In the genomic region with DNA sequence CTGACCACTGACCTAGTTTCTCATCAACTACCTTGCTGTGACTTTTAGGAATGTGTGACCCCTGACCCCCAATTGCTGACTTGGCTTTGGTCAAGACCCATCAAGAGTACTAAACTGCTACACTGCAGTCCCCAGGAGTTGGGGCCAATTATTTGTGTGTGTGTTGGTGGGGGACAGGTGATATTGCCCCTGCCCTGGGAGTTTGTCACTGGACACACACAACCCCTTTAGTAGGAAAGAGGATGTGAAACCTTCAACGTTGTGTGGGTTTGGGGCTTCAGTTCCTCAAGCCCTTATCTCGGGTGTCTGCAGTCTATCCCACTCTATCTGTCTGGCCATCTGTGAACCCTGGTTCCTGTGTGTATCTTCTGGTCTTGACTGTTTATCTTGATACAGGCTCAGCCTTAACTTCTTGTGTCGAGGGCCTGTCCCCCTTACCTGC, we compare ENCODE assay signal across 1 cellular context.
TF ChIP-seq lines count a peak whose summit lies in the region.

No MANE protein-coding gene starts in this region.

TF ChIP-seq in GM12878, 131 proteins besides CTCF, POLR2A, EP300 and RAD21 (continues in another document):
- peak; percentile 91; the same call in 1 of the 2 replicates for TF ChIP-seq GATAD2B (conservative IDR thresholded peaks at IDR 0.05; ENCODE audit: low read depth)
- peak; percentile 75 for TF ChIP-seq IKZF1 (conservative IDR thresholded peaks at IDR 0.05)
- TF ChIP-seq HCFC1 (IDR thresholded peaks at IDR 0.05; ENCODE audit: low read length) = no peak
- TF ChIP-seq ZZZ3 (IDR thresholded peaks at IDR 0.05; ENCODE audit: control insufficient read depth, insufficient read length, low read depth) = no peak
- TF ChIP-seq BHLHE40 (IDR thresholded peaks at IDR 0.05; ENCODE audit: borderline replicate concordance in 1 of 2, low read depth in 2 of 2, low read length in 1 of 2) = peak; percentile 58 to 67; a peak in 2 of 4 replicates
- TF ChIP-seq STAT1 (conservative IDR thresholded peaks at IDR 0.05) = no peak
- no peak for TF ChIP-seq CEBPB (IDR thresholded peaks at IDR 0.05; ENCODE audit: borderline replicate concordance in 1 of 2, low read depth in 2 of 2, low read length in 2 of 2)
- no peak for TF ChIP-seq PRDM15 (CRISPR knock-in tag; IDR thresholded peaks at IDR 0.05)
- TF ChIP-seq MYB (IDR thresholded peaks at IDR 0.05; ENCODE audit: borderline replicate concordance, low read depth, low read length) = no peak
- TF ChIP-seq TBL1XR1 (IDR thresholded peaks at IDR 0.05; ENCODE audit: low read depth, low read length) = peak; percentile 46; the same call in 1 of the 2 replicates
- no peak for TF ChIP-seq RFX5 (IDR thresholded peaks at IDR 0.05; ENCODE audit: low read depth, low read length)
- TF ChIP-seq ZNF207 (IDR thresholded peaks at IDR 0.05; ENCODE audit: borderline replicate concordance) = no peak
- TF ChIP-seq TAF1 (IDR thresholded peaks at IDR 0.05; ENCODE audit: borderline replicate concordance, low read depth, low read length) = no peak
- no peak for TF ChIP-seq KDM1A (IDR thresholded peaks at IDR 0.05; ENCODE audit: borderline replicate concordance)
- TF ChIP-seq BACH1 (IDR thresholded peaks at IDR 0.05; ENCODE audit: borderline replicate concordance) = peak; percentile 68; the same call in 1 of the 2 replicates
- no peak for TF ChIP-seq RAD51 (IDR thresholded peaks at IDR 0.05)
- no peak for TF ChIP-seq NFXL1 (IDR thresholded peaks at IDR 0.05; ENCODE audit: borderline replicate concordance)
- peak; percentile 90 for TF ChIP-seq SKIL (IDR thresholded peaks at IDR 0.05; ENCODE audit: low read depth, poor library complexity, severe bottlenecking)
- peak; percentile 31; the same call in 1 of the 2 replicates for TF ChIP-seq RB1 (IDR thresholded peaks at IDR 0.05; ENCODE audit: borderline replicate concordance)
- peak; percentile 78 for TF ChIP-seq NR2C1 (IDR thresholded peaks at IDR 0.05)
- peak; percentile 43; the same call in 1 of the 2 replicates for TF ChIP-seq ZNF687 (IDR thresholded peaks at IDR 0.05)
- no peak for TF ChIP-seq FOS (IDR thresholded peaks at IDR 0.05; ENCODE audit: borderline replicate concordance, extremely low read depth, insufficient read length)
- no peak; the same call in none of the 2 replicates for TF ChIP-seq CBFB (IDR thresholded peaks at IDR 0.05; ENCODE audit: low read depth)
- no peak for TF ChIP-seq FOXM1 (IDR thresholded peaks at IDR 0.05; ENCODE audit: low read depth, low read length)
- no peak for TF ChIP-seq SMC3 (IDR thresholded peaks at IDR 0.05; ENCODE audit: borderline replicate concordance, low read length)
- TF ChIP-seq MYC (IDR thresholded peaks at IDR 0.05; ENCODE audit: insufficient read depth, insufficient read length, insufficient replicate concordance, low read length, severe bottlenecking) = no peak
- no peak for TF ChIP-seq KLF5 (IDR thresholded peaks at IDR 0.05; ENCODE audit: partially characterized antibody)
- peak; percentile 94 for TF ChIP-seq NR2F1 (conservative IDR thresholded peaks at IDR 0.05)
- peak; percentile 76 for TF ChIP-seq NBN (IDR thresholded peaks at IDR 0.05)
- TF ChIP-seq NR2C2 (IDR thresholded peaks at IDR 0.05; ENCODE audit: borderline replicate concordance, control insufficient read depth, insufficient read length, low read depth) = no peak
- no peak for TF ChIP-seq RBBP5 (conservative IDR thresholded peaks at IDR 0.05)
- TF ChIP-seq HDGF (IDR thresholded peaks at IDR 0.05) = no peak
- peak; percentile 62; the same call in 1 of the 2 replicates for TF ChIP-seq ATF7 (IDR thresholded peaks at IDR 0.05; ENCODE audit: low read depth)
- TF ChIP-seq STAT3 (IDR thresholded peaks at IDR 0.05; ENCODE audit: low read depth, low read length) = no peak
- no peak for TF ChIP-seq ZNF217 (IDR thresholded peaks at IDR 0.05)
- no peak for TF ChIP-seq HDAC6 (IDR thresholded peaks at IDR 0.05; ENCODE audit: unreplicated experiment)
- peak; percentile 100 for TF ChIP-seq SPI1 (IDR thresholded peaks at IDR 0.05; ENCODE audit: borderline replicate concordance, insufficient read depth, low read depth, low read length)
- TF ChIP-seq SIN3A (IDR thresholded peaks at IDR 0.05; ENCODE audit: low read depth, low read length) = no peak
- no peak for TF ChIP-seq BRCA1 (IDR thresholded peaks at IDR 0.05; ENCODE audit: low read depth, low read length)
- peak; percentile 49 for TF ChIP-seq POLR2AphosphoS2 (IDR thresholded peaks at IDR 0.05; ENCODE audit: low read depth, low read length)
- TF ChIP-seq REST (IDR thresholded peaks at IDR 0.05; ENCODE audit: low read depth, low read length) = no peak
- peak in 1 of 2 experiments; percentile 74; a peak in 2 of 4 replicates for TF ChIP-seq ETV6 (conservative IDR thresholded peaks at IDR 0.05 in 1 of 2, IDR thresholded peaks at IDR 0.05 in 1 of 2; ENCODE audit: borderline replicate concordance in 1 of 2, low read depth in 1 of 2)
- no peak for TF ChIP-seq KAT2A (conservative IDR thresholded peaks at IDR 0.05; ENCODE audit: control insufficient read depth, low read depth, low read length)
- TF ChIP-seq LARP7 (IDR thresholded peaks at IDR 0.05) = no peak
- TF ChIP-seq USF1 (IDR thresholded peaks at IDR 0.05; ENCODE audit: borderline replicate concordance, extremely low read length, insufficient read depth, low read depth, low read length) = no peak
- TF ChIP-seq MTA3 (IDR thresholded peaks at IDR 0.05; ENCODE audit: borderline replicate concordance, low read length) = no peak
- TF ChIP-seq, protein P1, sequence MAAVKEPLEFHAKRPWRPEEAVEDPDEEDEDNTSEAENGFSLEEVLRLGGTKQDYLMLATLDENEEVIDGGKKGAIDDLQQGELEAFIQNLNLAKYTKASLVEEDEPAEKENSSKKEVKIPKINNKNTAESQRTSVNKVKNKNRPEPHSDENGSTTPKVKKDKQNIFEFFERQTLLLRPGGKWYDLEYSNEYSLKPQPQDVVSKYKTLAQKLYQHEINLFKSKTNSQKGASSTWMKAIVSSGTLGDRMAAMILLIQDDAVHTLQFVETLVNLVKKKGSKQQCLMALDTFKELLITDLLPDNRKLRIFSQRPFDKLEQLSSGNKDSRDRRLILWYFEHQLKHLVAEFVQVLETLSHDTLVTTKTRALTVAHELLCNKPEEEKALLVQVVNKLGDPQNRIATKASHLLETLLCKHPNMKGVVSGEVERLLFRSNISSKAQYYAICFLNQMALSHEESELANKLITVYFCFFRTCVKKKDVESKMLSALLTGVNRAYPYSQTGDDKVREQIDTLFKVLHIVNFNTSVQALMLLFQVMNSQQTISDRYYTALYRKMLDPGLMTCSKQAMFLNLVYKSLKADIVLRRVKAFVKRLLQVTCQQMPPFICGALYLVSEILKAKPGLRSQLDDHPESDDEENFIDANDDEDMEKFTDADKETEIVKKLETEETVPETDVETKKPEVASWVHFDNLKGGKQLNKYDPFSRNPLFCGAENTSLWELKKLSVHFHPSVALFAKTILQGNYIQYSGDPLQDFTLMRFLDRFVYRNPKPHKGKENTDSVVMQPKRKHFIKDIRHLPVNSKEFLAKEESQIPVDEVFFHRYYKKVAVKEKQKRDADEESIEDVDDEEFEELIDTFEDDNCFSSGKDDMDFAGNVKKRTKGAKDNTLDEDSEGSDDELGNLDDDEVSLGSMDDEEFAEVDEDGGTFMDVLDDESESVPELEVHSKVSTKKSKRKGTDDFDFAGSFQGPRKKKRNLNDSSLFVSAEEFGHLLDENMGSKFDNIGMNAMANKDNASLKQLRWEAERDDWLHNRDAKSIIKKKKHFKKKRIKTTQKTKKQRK (IDR thresholded peaks at IDR 0.05; ENCODE audit: low read depth, low read length) = no peak
- TF ChIP-seq RCOR1 (conservative IDR thresholded peaks at IDR 0.05; ENCODE audit: low read depth, low read length) = no peak
- TF ChIP-seq SIX5 (IDR thresholded peaks at IDR 0.05; ENCODE audit: low read depth, low read length, severe bottlenecking) = no peak
